In genomic region chr7:154871928-154872750, GRCh38 we compare ENCODE assay signal across 28 cellular contexts.
"Had no signal": no experiment of that assay in that cellular context is flagged by ENCODE, and none has a peak within 500 bp of the region (broad histone marks: within the 10 kb centered on the region; RNA-seq: fewer than 3 reads in every experiment).

No MANE protein-coding gene starts in this region.

- H3K27ac ChIP-seq: epithelial cell of prostate, gastroesophageal sphincter, left lung, lower lobe of right lung, ovary, sigmoid colon, SK-N-MC had no signal

- H3K36me3 ChIP-seq: gastroesophageal sphincter, left lung, lower lobe of right lung, ovary, sigmoid colon had no signal

- H3K9me3 ChIP-seq: gastroesophageal sphincter, left lung, lower lobe of right lung, ovary, sigmoid colon had no signal

- DNase-seq: activated CD4-positive, alpha-beta memory T cell treated with anti-CD3 and anti-CD28 coated beads for 36 hours; activated CD4-positive, alpha-beta T cell treated with anti-CD3 and anti-CD28 coated beads, Interleukin-2, amount 10 ng/mL, durations not matched to agents 24 days and 14 days; activated CD4-positive, CD25-positive, alpha-beta regulatory T cell treated with anti-CD3 and anti-CD28 coated beads, Interleukin-2, amount 50 U/mL, for 72 hours; activated CD8-positive, alpha-beta memory T cell treated with anti-CD3 and anti-CD28 coated beads, Interleukin-2, amount 50 U/mL, for 48 hours; activated naive CD8-positive, alpha-beta T cell treated with anti-CD3 and anti-CD28 coated beads, Interleukin-2, amount 50 U/mL, for 24 hours; activated T-cell treated with anti-CD3 and anti-CD28 coated beads, Interleukin-2, amount 50 U/mL, for 4 hours; dermis blood vessel endothelial cell; effector CD4-positive, alpha-beta T cell; hippocampal formation; immature natural killer cell; kidney glomerular epithelial cell; left lung; natural killer cell; ovary; retina; small intestine; stimulated activated CD4-positive, alpha-beta T cell treated with anti-CD3 and anti-CD28 coated beads, Interleukin-1b, Interleukin-23, amount 100 ng/mL, for 48 hours; stimulated activated CD4-positive, alpha-beta T cell treated with anti-CD3 and anti-CD28 coated beads, Interleukin-4, amount 100 ng/mL, for 4 hours; stimulated activated CD8-positive, alpha-beta memory T cell treated with anti-CD3 and anti-CD28 coated beads, Interleukin-4, amount 100 ng/mL, for 48 hours; stimulated activated naive CD8-positive, alpha-beta T cell treated with anti-CD3 and anti-CD28 coated beads, Interleukin-15, amount 100 ng/mL, for 72 hours; T-helper 17 cell; T1000 had no signal

- H3K27me3 ChIP-seq: ovary, sigmoid colon had no signal

- H3K4me1 ChIP-seq: gastroesophageal sphincter, left lung, lower lobe of right lung, sigmoid colon had no signal

- H3K4me3 ChIP-seq: gastroesophageal sphincter, left lung, lower lobe of right lung, ovary, sigmoid colon, SK-N-MC had no signal

- ATAC-seq: activated naive CD8-positive, alpha-beta T cell treated with anti-CD3 and anti-CD28 coated beads, Interleukin-2, amount 50 U/mL, for 24 hours; activated T-cell treated with anti-CD3 and anti-CD28 coated beads, Interleukin-2, amount 50 U/mL, for 4 hours; gastroesophageal sphincter; left lung; lower lobe of right lung; natural killer cell; stimulated activated memory B cell treated with anti-CD40 and anti-IgM and Interleukin-4, amounts not matched to agents 10 μg/mL and 1 μg/mL and 100 μg/mL, for 72 hours; stimulated activated naive CD8-positive, alpha-beta T cell treated with anti-CD3 and anti-CD28 coated beads, Interleukin-15, amount 100 ng/mL, for 72 hours; T-helper 17 cell had no signal
